7 cellular contexts compared by ENCODE assay signal in the genomic region with DNA sequence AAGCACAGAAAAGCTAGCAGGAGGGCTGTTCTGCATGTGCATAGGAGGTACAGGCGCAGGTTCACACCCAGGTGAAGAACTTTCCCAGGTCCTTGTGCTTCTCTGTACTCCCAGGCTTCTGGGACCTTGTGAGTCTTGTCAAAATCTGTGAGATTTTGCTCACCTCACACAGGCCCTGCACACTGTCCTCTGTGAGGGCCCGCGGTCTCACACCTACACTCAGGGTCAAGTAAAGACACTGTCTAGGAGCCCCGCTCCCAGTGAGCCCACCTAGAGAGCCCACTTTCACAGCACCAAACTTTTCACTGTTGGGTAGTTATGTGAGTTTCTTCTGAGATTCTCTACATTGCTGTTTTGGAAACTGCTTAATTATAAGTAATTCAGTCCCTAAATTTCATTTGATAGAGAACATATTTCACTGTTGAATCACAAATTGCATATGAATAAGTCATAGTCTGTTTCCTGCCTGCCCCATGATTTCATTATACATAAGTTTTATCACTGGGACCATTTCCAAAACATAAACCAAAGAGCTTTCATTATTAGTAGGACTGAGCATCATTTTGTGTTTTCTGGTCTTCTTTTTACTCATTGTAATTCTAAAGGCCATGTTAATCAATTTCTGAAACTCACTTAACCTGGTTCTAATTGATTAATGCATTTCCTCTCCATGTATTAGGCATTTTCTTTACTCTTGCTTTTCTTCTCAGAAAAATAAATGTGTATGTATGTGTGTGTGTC.
DNase-seq lines count a peak whose midpoint lies in the region; ATAC-seq lines count a peak whose summit lies in the region.

No MANE protein-coding gene starts in this region.

- intact Hi-C loops in sciatic nerve (cut with DNase I), result no loop called here

- peak; percentile 54 for DNase-seq in astrocyte of the hippocampus (ENCODE audit: low read depth, low spot score)
- DNase-seq in stimulated activated naive CD8-positive, alpha-beta T cell treated with anti-CD3 and anti-CD28 coated beads, Interleukin-15, Interleukin-2, amounts not matched to agents 100 U/mL and 50 U/mL, for 24 hours, result no peak
- DNase-seq in sciatic nerve (ENCODE audit: low spot score), result no peak
- DNase-seq in HuH-7 (ENCODE audit: low spot score), result no peak
- no peak for DNase-seq in mucosa of gallbladder (ENCODE audit: low spot score)

- ATAC-seq in GM19324 (IDR thresholded peaks at IDR 0.05; ENCODE audit: low FRiP score, unreplicated experiment) (peak; percentile 50), HG03039 (IDR thresholded peaks at IDR 0.05; ENCODE audit: unreplicated experiment) (peak; percentile 67), sciatic nerve (no peak)
- peak; percentile 19 for ATAC-seq in stimulated activated naive CD8-positive, alpha-beta T cell treated with anti-CD3 and anti-CD28 coated beads, Interleukin-15, Interleukin-2, amounts not matched to agents 100 U/mL and 50 U/mL, for 24 hours
